1 cellular context compared by ENCODE assay signal in the genomic region with DNA sequence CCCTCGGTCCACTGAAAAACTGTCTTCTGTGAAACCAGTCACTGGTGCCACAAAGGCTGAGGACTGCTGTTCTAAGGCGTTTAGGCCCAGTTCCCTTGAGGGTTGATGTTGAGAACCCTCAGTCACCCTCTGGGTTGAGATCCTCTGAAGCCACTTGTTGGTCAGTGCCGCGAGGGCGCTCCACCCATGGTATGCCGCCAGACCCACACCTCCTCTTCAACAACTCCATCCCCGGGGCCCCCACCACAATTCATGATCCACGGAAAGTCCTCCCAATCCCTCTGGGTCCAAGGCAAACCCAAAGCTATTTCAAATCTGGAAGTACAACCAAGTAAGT.
TF ChIP-seq lines count a peak whose summit lies in the region.

No MANE protein-coding gene starts in this region.

TF ChIP-seq in WTC11, 78 proteins besides CTCF, POLR2A, EP300 and RAD21 (continued from another document):
- TF ChIP-seq FOXP4 (CRISPR knock-in tag; IDR thresholded peaks at IDR 0.05), result no peak
- no peak for TF ChIP-seq ELF4 (CRISPR knock-in tag; IDR thresholded peaks at IDR 0.05; ENCODE audit: low read depth)
- TF ChIP-seq CREB1 (CRISPR knock-in tag; IDR thresholded peaks at IDR 0.05), result no peak
- TF ChIP-seq ZNF396 (CRISPR knock-in tag; IDR thresholded peaks at IDR 0.05; ENCODE audit: borderline replicate concordance), result no peak
- TF ChIP-seq ZNF317 (CRISPR knock-in tag; IDR thresholded peaks at IDR 0.05; ENCODE audit: borderline replicate concordance, low read depth), result no peak
- no peak for TF ChIP-seq CREM (CRISPR knock-in tag; IDR thresholded peaks at IDR 0.05)
- TF ChIP-seq ZNF219 (CRISPR knock-in tag; IDR thresholded peaks at IDR 0.05; ENCODE audit: borderline replicate concordance), result no peak
- TF ChIP-seq ATF3 (CRISPR knock-in tag; conservative IDR thresholded peaks at IDR 0.05), result no peak
- TF ChIP-seq SP1 (CRISPR knock-in tag; conservative IDR thresholded peaks at IDR 0.05), result no peak
- TF ChIP-seq TEAD1 (CRISPR knock-in tag; IDR thresholded peaks at IDR 0.05), result no peak
- TF ChIP-seq, protein P1, sequence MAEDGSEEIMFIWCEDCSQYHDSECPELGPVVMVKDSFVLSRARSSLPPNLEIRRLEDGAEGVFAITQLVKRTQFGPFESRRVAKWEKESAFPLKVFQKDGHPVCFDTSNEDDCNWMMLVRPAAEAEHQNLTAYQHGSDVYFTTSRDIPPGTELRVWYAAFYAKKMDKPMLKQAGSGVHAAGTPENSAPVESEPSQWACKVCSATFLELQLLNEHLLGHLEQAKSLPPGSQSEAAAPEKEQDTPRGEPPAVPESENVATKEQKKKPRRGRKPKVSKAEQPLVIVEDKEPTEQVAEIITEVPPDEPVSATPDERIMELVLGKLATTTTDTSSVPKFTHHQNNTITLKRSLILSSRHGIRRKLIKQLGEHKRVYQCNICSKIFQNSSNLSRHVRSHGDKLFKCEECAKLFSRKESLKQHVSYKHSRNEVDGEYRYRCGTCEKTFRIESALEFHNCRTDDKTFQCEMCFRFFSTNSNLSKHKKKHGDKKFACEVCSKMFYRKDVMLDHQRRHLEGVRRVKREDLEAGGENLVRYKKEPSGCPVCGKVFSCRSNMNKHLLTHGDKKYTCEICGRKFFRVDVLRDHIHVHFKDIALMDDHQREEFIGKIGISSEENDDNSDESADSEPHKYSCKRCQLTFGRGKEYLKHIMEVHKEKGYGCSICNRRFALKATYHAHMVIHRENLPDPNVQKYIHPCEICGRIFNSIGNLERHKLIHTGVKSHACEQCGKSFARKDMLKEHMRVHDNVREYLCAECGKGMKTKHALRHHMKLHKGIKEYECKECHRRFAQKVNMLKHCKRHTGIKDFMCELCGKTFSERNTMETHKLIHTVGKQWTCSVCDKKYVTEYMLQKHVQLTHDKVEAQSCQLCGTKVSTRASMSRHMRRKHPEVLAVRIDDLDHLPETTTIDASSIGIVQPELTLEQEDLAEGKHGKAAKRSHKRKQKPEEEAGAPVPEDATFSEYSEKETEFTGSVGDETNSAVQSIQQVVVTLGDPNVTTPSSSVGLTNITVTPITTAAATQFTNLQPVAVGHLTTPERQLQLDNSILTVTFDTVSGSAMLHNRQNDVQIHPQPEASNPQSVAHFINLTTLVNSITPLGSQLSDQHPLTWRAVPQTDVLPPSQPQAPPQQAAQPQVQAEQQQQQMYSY (CRISPR knock-in tag; IDR thresholded peaks at IDR 0.05), result no peak
- TF ChIP-seq PRRX2 (CRISPR knock-in tag; IDR thresholded peaks at IDR 0.05), result no peak
- TF ChIP-seq ETV6 (CRISPR knock-in tag; IDR thresholded peaks at IDR 0.05), result no peak
- TF ChIP-seq ATF1 (CRISPR knock-in tag; IDR thresholded peaks at IDR 0.05), result no peak
- no peak for TF ChIP-seq ATF6 (CRISPR knock-in tag; IDR thresholded peaks at IDR 0.05)
